29 cellular contexts compared by ENCODE assay signal in genomic region chr17:43898446-43898845, GRCh38. TPM values are rescaled to one million over a fixed set of nuclear protein-coding genes. Genes with fewer than 3 reads are reported as not detected.
"Had no signal": no experiment of that assay in that cellular context is flagged by ENCODE, and none has a peak within 500 bp of the region (broad histone marks: within the 10 kb centered on the region; RNA-seq: fewer than 3 reads in every experiment).

No MANE protein-coding gene starts in this region.

- H3K4me1 ChIP-seq: prostate gland had no signal

- DNase-seq: activated B cell treated with CpG ODN at 0.5 μM for 24 hours; activated CD4-positive, alpha-beta T cell treated with anti-CD3 and anti-CD28 coated beads for 36 hours; activated CD4-positive, alpha-beta T cell treated with anti-CD3 and anti-CD28 coated beads, Interleukin-2, amount 50 U/mL, for 4 hours; activated CD8-positive, alpha-beta memory T cell treated with anti-CD3 and anti-CD28 coated beads for 24 hours; activated CD8-positive, alpha-beta memory T cell treated with anti-CD3 and anti-CD28 coated beads, Interleukin-2, amount 50 U/mL, for 4 hours; activated naive CD4-positive, alpha-beta T cell; activated naive CD8-positive, alpha-beta T cell treated with anti-CD3 and anti-CD28 coated beads for 36 hours; activated T-cell treated with anti-CD3 and anti-CD28 coated beads, Interleukin-2, amount 50 U/mL, for 24 hours; effector memory CD8-positive, alpha-beta T cell; foreskin melanocyte; immature natural killer cell; kidney glomerular epithelial cell; left ventricle myocardium superior; midbrain; natural killer cell; ovary; stimulated activated CD4-positive, alpha-beta T cell treated with anti-CD3 and anti-CD28 coated beads, Interleukin-2, amount 100 ng/mL, for 48 hours; stimulated activated CD8-positive, alpha-beta memory T cell treated with anti-CD3 and anti-CD28 coated beads, Interleukin-4, amount 100 ng/mL, for 48 hours; stimulated activated naive B cell treated with anti-CD40 and anti-IgM and Interleukin-4, amounts not matched to agents 10 μg/mL and 1 μg/mL and 100 μg/mL, for 72 hours; transverse colon had no signal

- H3K27ac ChIP-seq: ovary, prostate gland, transverse colon had no signal

- ATAC-seq: activated CD4-positive, alpha-beta T cell treated with anti-CD3 and anti-CD28 coated beads for 36 hours; effector memory CD8-positive, alpha-beta T cell; esophagus mucosa; left ventricle myocardium superior; natural killer cell; stimulated activated naive B cell treated with anti-CD40 and anti-IgM and Interleukin-4, amounts not matched to agents 10 μg/mL and 1 μg/mL and 100 μg/mL, for 72 hours had no signal

- H3K4me3 ChIP-seq: ovary, prostate gland, transverse colon had no signal

- H3K9me3 Mint-ChIP-seq: activated B cell treated with CpG ODN at 0.5 μM for 24 hours; activated naive CD8-positive, alpha-beta T cell treated with anti-CD3 and anti-CD28 coated beads for 36 hours; activated T-cell treated with anti-CD3 and anti-CD28 coated beads, Interleukin-2, amount 50 U/mL, for 24 hours; activated T-helper 2 cell treated with anti-CD3 and anti-CD28 coated beads, Interferon-gamma antibody, Interleukin-2, Interleukin-4, amounts not matched to agents 10 μg/mL and 5 μg/mL and 100 μg/mL, durations not matched to agents 14 hours and 24 hours and 36 hours; central memory CD8-positive, alpha-beta T cell; effector memory CD8-positive, alpha-beta T cell; immature natural killer cell; natural killer cell; stimulated activated naive B cell treated with anti-CD40 and anti-IgM and Interleukin-4, amounts not matched to agents 10 μg/mL and 1 μg/mL and 100 μg/mL, for 72 hours had no signal

- H3K9me3 ChIP-seq: ovary, prostate gland, transverse colon had no signal

- H3K36me3 Mint-ChIP-seq: activated naive CD8-positive, alpha-beta T cell treated with anti-CD3 and anti-CD28 coated beads for 36 hours; immature natural killer cell; natural killer cell had no signal

- H3K36me3 ChIP-seq: ovary, prostate gland, transverse colon had no signal

- H3K27me3 ChIP-seq: ovary had no signal

- H3K4me3 Mint-ChIP-seq: activated B cell treated with CpG ODN at 0.5 μM for 24 hours; activated CD4-positive, alpha-beta T cell treated with anti-CD3 and anti-CD28 coated beads for 36 hours; activated naive CD8-positive, alpha-beta T cell treated with anti-CD3 and anti-CD28 coated beads for 36 hours; activated T-cell treated with anti-CD3 and anti-CD28 coated beads, Interleukin-2, amount 50 U/mL, for 24 hours; immature natural killer cell; natural killer cell; stimulated activated naive B cell treated with anti-CD40 and anti-IgM and Interleukin-4, amounts not matched to agents 10 μg/mL and 1 μg/mL and 100 μg/mL, for 72 hours had no signal

- H3K27ac Mint-ChIP-seq: activated B cell treated with CpG ODN at 0.5 μM for 24 hours; activated CD4-positive, alpha-beta T cell treated with anti-CD3 and anti-CD28 coated beads for 36 hours; activated naive CD8-positive, alpha-beta T cell treated with anti-CD3 and anti-CD28 coated beads for 36 hours; activated T-cell treated with anti-CD3 and anti-CD28 coated beads, Interleukin-2, amount 50 U/mL, for 24 hours; activated T-helper 2 cell treated with anti-CD3 and anti-CD28 coated beads, Interferon-gamma antibody, Interleukin-2, Interleukin-4, amounts not matched to agents 10 μg/mL and 5 μg/mL and 100 μg/mL, durations not matched to agents 14 hours and 24 hours and 36 hours; effector memory CD8-positive, alpha-beta T cell; immature natural killer cell; natural killer cell; stimulated activated naive B cell treated with anti-CD40 and anti-IgM and Interleukin-4, amounts not matched to agents 10 μg/mL and 1 μg/mL and 100 μg/mL, for 72 hours had no signal

RNA-seq across cellular contexts. Expression of gene MPP2, which starts 8.9 kb away (rescaled TPM):
- total RNA-seq: activated B cell treated with CpG ODN at 0.5 μM for 24 hours had no signal

RNA-seq across cellular contexts. Expression of gene PPY, which starts 43.8 kb away (rescaled TPM):
- total RNA-seq: activated B cell treated with CpG ODN at 0.5 μM for 24 hours; activated CD4-positive, alpha-beta T cell treated with anti-CD3 and anti-CD28 coated beads for 36 hours; activated naive CD8-positive, alpha-beta T cell treated with anti-CD3 and anti-CD28 coated beads for 36 hours; activated T-helper 2 cell treated with anti-CD3 and anti-CD28 coated beads, Interferon-gamma antibody, Interleukin-2, Interleukin-4, amounts not matched to agents 10 μg/mL and 5 μg/mL and 100 μg/mL, durations not matched to agents 14 hours and 24 hours and 36 hours; astrocyte; dermis microvascular lymphatic vessel endothelial cell; endothelial cell of umbilical vein; esophagus mucosa; left ventricle myocardium superior; mammary epithelial cell; natural killer cell; ovary; prostate gland; temporal lobe; transverse colon had no signal

RNA-seq across cellular contexts. Expression of gene CD300LG, which starts 51.5 kb away (rescaled TPM):
- total RNA-seq: activated B cell treated with CpG ODN at 0.5 μM for 24 hours; activated CD4-positive, alpha-beta T cell treated with anti-CD3 and anti-CD28 coated beads for 36 hours; activated naive CD8-positive, alpha-beta T cell treated with anti-CD3 and anti-CD28 coated beads for 36 hours; activated T-helper 2 cell treated with anti-CD3 and anti-CD28 coated beads, Interferon-gamma antibody, Interleukin-2, Interleukin-4, amounts not matched to agents 10 μg/mL and 5 μg/mL and 100 μg/mL, durations not matched to agents 14 hours and 24 hours and 36 hours; astrocyte; dermis microvascular lymphatic vessel endothelial cell; endothelial cell of umbilical vein; mammary epithelial cell; natural killer cell; temporal lobe had no signal

RNA-seq across cellular contexts. Expression of gene PYY, which starts 55.3 kb away (rescaled TPM):
- total RNA-seq: activated B cell treated with CpG ODN at 0.5 μM for 24 hours; activated CD4-positive, alpha-beta T cell treated with anti-CD3 and anti-CD28 coated beads for 36 hours; activated naive CD8-positive, alpha-beta T cell treated with anti-CD3 and anti-CD28 coated beads for 36 hours; astrocyte; dermis microvascular lymphatic vessel endothelial cell; endothelial cell of umbilical vein; esophagus mucosa; left ventricle myocardium superior; mammary epithelial cell; natural killer cell; prostate gland; temporal lobe had no signal
